Comparison of ENCODE assay signal across 1 cellular context in the genomic region with DNA sequence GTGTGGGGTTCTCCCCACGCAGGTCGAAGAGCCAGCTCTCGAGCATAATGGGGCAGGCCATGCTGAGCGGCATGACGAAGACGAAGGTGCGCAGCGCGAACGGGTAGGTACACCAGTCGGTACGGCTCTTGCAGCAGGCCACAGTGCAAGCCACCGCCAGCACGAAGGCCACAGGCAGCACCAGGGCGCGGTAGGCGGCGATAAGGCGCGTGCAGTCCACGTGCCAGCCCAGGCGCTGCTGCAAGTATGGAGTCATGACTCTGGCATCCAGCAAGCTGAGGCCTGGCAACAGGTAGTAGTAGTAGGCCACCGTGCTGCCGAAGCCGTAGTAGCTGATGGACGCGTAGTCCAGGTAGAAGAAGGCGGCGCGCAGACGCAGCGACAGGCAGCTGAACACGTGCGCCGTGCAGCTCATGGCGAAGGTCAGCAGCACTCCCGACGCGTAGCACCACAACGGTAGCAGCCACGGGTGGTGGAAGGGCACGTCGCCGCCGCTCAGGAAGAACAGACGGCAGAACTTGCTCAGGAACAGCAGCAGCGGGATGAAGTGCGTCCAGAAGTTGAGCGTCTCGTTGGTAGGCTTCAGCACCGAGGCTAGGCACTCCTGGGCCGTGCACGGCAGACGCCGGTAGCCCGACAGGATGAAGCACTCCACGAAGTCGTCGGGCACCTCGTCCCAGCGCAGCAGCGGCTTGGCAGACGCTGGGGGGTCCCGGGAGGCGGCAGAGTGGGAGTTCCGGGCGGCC.
TF ChIP-seq lines count a peak whose summit lies in the region.

No MANE protein-coding gene starts in this region.

TF ChIP-seq in H1, 55 proteins besides CTCF, POLR2A, EP300 and RAD21:
- TF ChIP-seq JUN (IDR thresholded peaks at IDR 0.05; ENCODE audit: low read depth, low read length) (no peak), KDM4A (IDR thresholded peaks at IDR 0.05; ENCODE audit: low read depth, low read length, severe bottlenecking) (peak; percentile 76), HDAC6 (IDR thresholded peaks at IDR 0.05; ENCODE audit: low read depth, low read length) (no peak), E2F6 (IDR thresholded peaks at IDR 0.05) (peak; percentile 95), EZH2 (IDR thresholded peaks at IDR 0.05; ENCODE audit: low read depth, low read length, severe bottlenecking) (peak; percentile 43), TCF12 (IDR thresholded peaks at IDR 0.05; ENCODE audit: low read depth, low read length) (no peak), PHF8 (conservative IDR thresholded peaks at IDR 0.05; ENCODE audit: low read depth, low read length) (peak; percentile 7; the same call in 1 of the 2 replicates), ASH2L (IDR thresholded peaks at IDR 0.05; ENCODE audit: low read length) (peak; percentile 13), TAF1 (IDR thresholded peaks at IDR 0.05; ENCODE audit: low read depth, low read length) (no peak), RNF2 (IDR thresholded peaks at IDR 0.05; ENCODE audit: borderline replicate concordance, low read depth, low read length, missing control alignments, poor library complexity, severe bottlenecking) (peak; percentile 62), SUZ12 (IDR thresholded peaks at IDR 0.05; ENCODE audit: low read length) (peak; percentile 75), HDAC2 (IDR thresholded peaks at IDR 0.05; ENCODE audit: borderline replicate concordance in 1 of 2, low read depth in 2 of 2, low read length in 2 of 2) (peak in 1 of 2 experiments; percentile 51; a peak in 1 of 4 replicates)
- TF ChIP-seq, protein P1, sequence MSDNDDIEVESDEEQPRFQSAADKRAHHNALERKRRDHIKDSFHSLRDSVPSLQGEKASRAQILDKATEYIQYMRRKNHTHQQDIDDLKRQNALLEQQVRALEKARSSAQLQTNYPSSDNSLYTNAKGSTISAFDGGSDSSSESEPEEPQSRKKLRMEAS (IDR thresholded peaks at IDR 0.05) = peak; percentile 97
TF ChIP-seq in H1: peak in this region for 9.
